In the genomic region with DNA sequence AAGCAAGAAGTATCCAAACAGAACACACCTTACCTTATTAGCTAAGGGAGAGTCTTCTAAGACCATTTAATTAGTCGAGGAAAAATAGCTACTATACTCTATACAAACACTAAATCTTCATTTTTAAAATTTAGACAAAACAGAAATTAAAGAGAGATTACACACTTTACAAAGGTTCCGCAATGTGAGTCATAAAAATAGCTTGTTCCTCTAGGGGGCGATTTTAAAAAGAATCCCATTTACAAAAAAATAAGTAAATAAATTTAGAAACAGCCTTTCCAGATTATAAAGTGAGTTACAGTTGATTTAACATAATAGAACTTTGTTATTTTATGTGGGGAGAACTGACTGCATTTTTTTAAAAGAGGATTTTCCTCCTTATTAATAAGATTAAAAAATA, we compare ENCODE assay signal across 34 cellular contexts.
DNase-seq lines count a peak whose midpoint lies in the region; ATAC-seq, FAIRE-seq and TF ChIP-seq lines count a peak whose summit lies in the region.
"Had no signal": no experiment of that assay in that cellular context is flagged by ENCODE, and none has a peak within 500 bp of the region (broad histone marks: within the 10 kb centered on the region; RNA-seq: fewer than 3 reads in every experiment).

No MANE protein-coding gene starts in this region.

- CTCF ChIA-PET in A549 (lab: Yijun Ruan, JAX) = interaction anchor here (1.2 kb wide), 2 partner anchors 24 to 80 kb away, joined by 3 read pairs; no protein-coding TSS in a partner anchor
- CTCF ChIA-PET in HCT116 (lab: Charles Lee) = interaction anchor here (1.2 kb wide), 1 partner anchor 11 kb away, joined by 3 read pairs; no protein-coding TSS in a partner anchor
- CTCF ChIA-PET in activated CD8-positive, alpha-beta T cell treated with anti-CD3 and anti-CD28 coated beads, Interleukin-2, amount 10 ng/mL, durations not matched to agents 7 days and 5 days (lab: Charles Lee) = no interaction called here

- H3K9ac ChIP-seq in HCT116 (ENCODE audit: low read length) (no peak overlapping the region), adipocyte (ENCODE audit: low read length) (no peak overlapping the region)
- H3K9ac ChIP-seq: SK-N-SH had no signal

- RAD21 ChIA-PET in HCT116 (lab: Charles Lee; ENCODE audit: low non-redundant PET in 1 of 2, low total read pairs in 2 of 2, uncharacterized antibody in 2 of 2, unreplicated experiment in 2 of 2) = no interaction called here

- H3K27me3 ChIP-seq in HCT116 (ENCODE audit: insufficient read depth, low read length) = 0 out of 2 replicates have a peak, but pooled peaks cover 4% of the 10 kb centered on the region
- H3K27me3 ChIP-seq in adipocyte (replicated peaks; ENCODE audit: control insufficient read depth, insufficient read depth, low read length) = peaks cover 32% of the 10 kb centered on the region
- H3K27me3 ChIP-seq: cardiac muscle cell, pancreas, stomach, transverse colon had no signal

- 30% methylated on average over 3 of the region's 3 CpGs for WGBS in A549 (ENCODE audit: missing lambda C conversion rate)

- no peaks in the 10 kb centered on the region for H3K9me3 Mint-ChIP-seq in activated CD8-positive, alpha-beta T cell treated with anti-CD3 and anti-CD28 coated beads, Interleukin-2, amount 10 ng/mL, durations not matched to agents 7 days and 5 days (ENCODE audit: insufficient read depth)
- H3K9me3 Mint-ChIP-seq in effector memory CD8-positive, alpha-beta T cell = peaks cover 2 to 7% of the 10 kb centered on the region in 2 donors
- H3K9me3 Mint-ChIP-seq: GM23338 had no signal

- no peak overlapping the region for H3K4me2 ChIP-seq in A549
- no peak overlapping the region for H3K4me2 ChIP-seq in HCT116 (ENCODE audit: low read length)
- H3K4me2 ChIP-seq: GM23338, SK-N-SH had no signal

- no peaks in the 10 kb centered on the region for H3K4me1 ChIP-seq in A549
- no peaks in the 10 kb centered on the region for H3K4me1 ChIP-seq in HCT116 (ENCODE audit: control insufficient read depth in 1 of 2, insufficient read depth in 2 of 2, low read length in 2 of 2)
- peaks cover 12% of the 10 kb centered on the region for H3K4me1 ChIP-seq in adipocyte (ENCODE audit: control insufficient read depth, insufficient read depth, low read length)
- H3K4me1 ChIP-seq: Caco-2, pancreas, stomach, transverse colon had no signal

- H3K27me3 Mint-ChIP-seq in activated CD8-positive, alpha-beta T cell treated with anti-CD3 and anti-CD28 coated beads, Interleukin-2, amount 10 ng/mL, durations not matched to agents 7 days and 5 days (ENCODE audit: low read depth) = no peaks in the 10 kb centered on the region
- H3K27me3 Mint-ChIP-seq in effector memory CD8-positive, alpha-beta T cell = no peaks in the 10 kb centered on the region
- H3K27me3 Mint-ChIP-seq: activated CD4-positive, alpha-beta memory T cell treated with anti-CD3 and anti-CD28 coated beads, Interleukin-2, amount 10 ng/mL, durations not matched to agents 7 days and 5 days had no signal

- H3K9me2 ChIP-seq in HCT116 (ENCODE audit: insufficient read depth) = no peaks in the 10 kb centered on the region
- H3K9me2 ChIP-seq: SK-N-SH had no signal

- POLR2A ChIA-PET in A549 (lab: Yijun Ruan, JAX) (no interaction called here), HCT116 (lab: Charles Lee) (no interaction called here)
- POLR2A ChIA-PET in activated CD8-positive, alpha-beta T cell treated with anti-CD3 and anti-CD28 coated beads, Interleukin-2, amount 10 ng/mL, durations not matched to agents 7 days and 5 days (lab: Charles Lee) = no interaction called here

- no peak for FAIRE-seq in A549 (lab: Jason Lieb, UNC)
- FAIRE-seq: GM12878, kidney, pancreas, small intestine had no signal

- no peak overlapping the region for H3K4me3 ChIP-seq in A549
- no peak overlapping the region for H3K4me3 ChIP-seq in HCT116 (replicated peaks in 1 of 2; ENCODE audit: low read depth in 1 of 2, low read length in 2 of 2)
- H3K4me3 ChIP-seq in adipocyte (ENCODE audit: low read length) = no peak overlapping the region
- H3K4me3 ChIP-seq in foreskin fibroblast (ENCODE audit: low read depth in 1 of 2, low read length in 2 of 2) = no peak overlapping the region
- H3K4me3 ChIP-seq: cardiac muscle cell, GM12878, GM23338, pancreas, stomach, transverse colon had no signal

- no peak overlapping the region for H3K4me3 Mint-ChIP-seq in activated CD8-positive, alpha-beta T cell treated with anti-CD3 and anti-CD28 coated beads, Interleukin-2, amount 10 ng/mL, durations not matched to agents 7 days and 5 days
- no peak overlapping the region for H3K4me3 Mint-ChIP-seq in effector memory CD8-positive, alpha-beta T cell
- H3K4me3 Mint-ChIP-seq: activated CD4-positive, alpha-beta memory T cell treated with anti-CD3 and anti-CD28 coated beads, Interleukin-2, amount 10 ng/mL, durations not matched to agents 7 days and 5 days; GM23338; natural killer cell; T-helper 1 cell treated with Interleukin-12 subunit alpha and Interleukin-12 subunit beta and Interleukin-4 antibody, amounts not matched to agents 30 μg/mL and 1 μg/mL, for 36 hours had no signal

- TF ChIP-seq POLR2A in A549 (IDR thresholded peaks at IDR 0.05; ENCODE audit: low read length) (no peak), HCT116 (IDR thresholded peaks at IDR 0.05; ENCODE audit: borderline replicate concordance, extremely low read depth, insufficient read depth, insufficient read length) (no peak)

- no peaks in the 10 kb centered on the region for H3K9me3 ChIP-seq in A549
- no peaks in the 10 kb centered on the region for H3K9me3 ChIP-seq in HCT116 (ENCODE audit: control insufficient read depth in 1 of 2, insufficient read depth in 1 of 2, low read depth in 1 of 2, low read length in 2 of 2)
- H3K9me3 ChIP-seq in adipocyte (ENCODE audit: control insufficient read depth, low read length) = no peaks in the 10 kb centered on the region
- H3K9me3 ChIP-seq: Caco-2, pancreas, SK-N-SH, stomach, transverse colon had no signal

- TF ChIP-seq EP300 in A549 (IDR thresholded peaks at IDR 0.05) = no peak

- TF ChIP-seq CTCF in A549 (IDR thresholded peaks at IDR 0.05) (no peak), HCT116 (IDR thresholded peaks at IDR 0.05 in 2 of 3, conservative IDR thresholded peaks at IDR 0.05 in 1 of 3; ENCODE audit: borderline replicate concordance in 1 of 3, insufficient read depth in 1 of 3, low read depth in 2 of 3, low read length in 2 of 3) (peak in 2 of 3 experiments; percentile 23 to 40; a peak in 3 of 6 replicates), foreskin fibroblast (IDR thresholded peaks at IDR 0.05; ENCODE audit: low read depth, low read length) (peak; percentile 16)

- no peaks in the 10 kb centered on the region for H3K36me3 Mint-ChIP-seq in activated CD8-positive, alpha-beta T cell treated with anti-CD3 and anti-CD28 coated beads, Interleukin-2, amount 10 ng/mL, durations not matched to agents 7 days and 5 days (ENCODE audit: low read depth)
- no peaks in the 10 kb centered on the region for H3K36me3 Mint-ChIP-seq in effector memory CD8-positive, alpha-beta T cell (ENCODE audit: insufficient read depth)
- H3K36me3 Mint-ChIP-seq: activated naive CD4-positive, alpha-beta T cell treated with anti-CD3 and anti-CD28 coated beads, Interleukin-2, amount 50 U/mL, for 72 hours; natural killer cell had no signal

- H3K27ac ChIP-seq in A549 = no peak overlapping the region
- H3K27ac ChIP-seq in HCT116 (ENCODE audit: low read depth, low read length) = no peak overlapping the region
- H3K27ac ChIP-seq: cardiac muscle cell, pancreas, stomach, transverse colon had no signal

- DNase-seq in A549 (ENCODE audit: low read depth in 1 of 2, low spot score in 1 of 2) = no peak
- no peak for DNase-seq in HCT116 (ENCODE audit: low read depth, low spot score)
- peak; percentile 36 for DNase-seq in adipocyte (ENCODE audit: low read depth)
- no peak for DNase-seq in foreskin fibroblast
- no peak for DNase-seq in activated CD8-positive, alpha-beta T cell treated with anti-CD3 and anti-CD28 coated beads, Interleukin-2, amount 10 ng/mL, durations not matched to agents 7 days and 5 days
- DNase-seq in effector memory CD8-positive, alpha-beta T cell = no peak
- DNase-seq: activated CD4-positive, alpha-beta memory T cell treated with anti-CD3 and anti-CD28 coated beads, Interleukin-2, amount 10 ng/mL, durations not matched to agents 7 days and 5 days; aorta; C1 segment of cervical spinal cord; Caco-2; cortex of kidney; DND-41; head of caudate nucleus; kidney; midbrain; MM.1S; natural killer cell; NCI-H2029; NCI-H2227 treated with DMSO at 0.1 percent for 48 hours; NCI-H526 treated with DMSO at 0.1 percent for 48 hours; pancreas; SK-N-SH; small intestine; stimulated activated CD4-positive, alpha-beta T cell treated with anti-CD3 and anti-CD28 coated beads, Interleukin-1b, Interleukin-23, amount 100 ng/mL, for 48 hours; stomach; transverse colon had no signal

- H3K27ac Mint-ChIP-seq in activated CD8-positive, alpha-beta T cell treated with anti-CD3 and anti-CD28 coated beads, Interleukin-2, amount 10 ng/mL, durations not matched to agents 7 days and 5 days = no peak overlapping the region
- no peak overlapping the region for H3K27ac Mint-ChIP-seq in effector memory CD8-positive, alpha-beta T cell
- H3K27ac Mint-ChIP-seq: activated CD4-positive, alpha-beta memory T cell treated with anti-CD3 and anti-CD28 coated beads, Interleukin-2, amount 10 ng/mL, durations not matched to agents 7 days and 5 days; activated naive CD4-positive, alpha-beta T cell treated with anti-CD3 and anti-CD28 coated beads, Interleukin-2, amount 50 U/mL, for 72 hours; GM23338; natural killer cell; T-helper 1 cell treated with Interleukin-12 subunit alpha and Interleukin-12 subunit beta and Interleukin-4 antibody, amounts not matched to agents 30 μg/mL and 1 μg/mL, for 36 hours had no signal

- no peaks in the 10 kb centered on the region for H4K20me1 ChIP-seq in HCT116 (ENCODE audit: insufficient read depth)

- ATAC-seq in A549 (no peak), HCT116 (no peak), HG03095 (IDR thresholded peaks at IDR 0.05; ENCODE audit: unreplicated experiment) (no peak), HG03342 (IDR thresholded peaks at IDR 0.05; ENCODE audit: unreplicated experiment) (no peak)
- ATAC-seq in activated CD8-positive, alpha-beta T cell treated with anti-CD3 and anti-CD28 coated beads, Interleukin-2, amount 10 ng/mL, durations not matched to agents 7 days and 5 days = no peak
- no peak for ATAC-seq in effector memory CD8-positive, alpha-beta T cell (replicated peaks)
- ATAC-seq: activated CD4-positive, CD25-positive, alpha-beta regulatory T cell treated with anti-CD3 and anti-CD28 coated beads, Interleukin-2, amount 50 U/mL, for 24 hours; activated naive CD4-positive, alpha-beta T cell treated with anti-CD3 and anti-CD28 coated beads, Interleukin-2, amount 50 U/mL, for 72 hours; GM12878; GM23338; natural killer cell; pancreas had no signal

- TF ChIP-seq RAD21 in A549 (conservative IDR thresholded peaks at IDR 0.05 in 1 of 2, IDR thresholded peaks at IDR 0.05 in 1 of 2) (no peak), HCT116 (IDR thresholded peaks at IDR 0.05; ENCODE audit: low read depth) (no peak)

- H3K36me3 ChIP-seq in HCT116 (ENCODE audit: control insufficient read depth in 1 of 2, insufficient read depth in 2 of 2, low read length in 2 of 2) (no peaks in the 10 kb centered on the region), adipocyte (ENCODE audit: control insufficient read depth, insufficient read depth, low read length, severe bottlenecking) (no peaks in the 10 kb centered on the region)
- H3K36me3 ChIP-seq: cardiac muscle cell, pancreas, stomach, transverse colon had no signal

- BruUV-seq in HCT116 (replicated peaks; lab: Mats Ljungman, UMichigan) = no TSS peak

- H2AFZ ChIP-seq in HCT116 (ENCODE audit: low read depth, low read length, poor library complexity, severe bottlenecking) = no peak overlapping the region
- H2AFZ ChIP-seq: GM23338 had no signal

- no peaks in the 10 kb centered on the region for H3K79me2 ChIP-seq in HCT116 (ENCODE audit: insufficient read depth, low read length)

- no peaks in the 10 kb centered on the region for H3K4me1 Mint-ChIP-seq in activated CD8-positive, alpha-beta T cell treated with anti-CD3 and anti-CD28 coated beads, Interleukin-2, amount 10 ng/mL, durations not matched to agents 7 days and 5 days (ENCODE audit: low read depth)
- H3K4me1 Mint-ChIP-seq in effector memory CD8-positive, alpha-beta T cell (ENCODE audit: low read depth in 2 of 2) = no peaks in the 10 kb centered on the region
- H3K4me1 Mint-ChIP-seq: activated CD4-positive, alpha-beta memory T cell treated with anti-CD3 and anti-CD28 coated beads, Interleukin-2, amount 10 ng/mL, durations not matched to agents 7 days and 5 days; natural killer cell had no signal

- intact Hi-C loops in HCT116 (cut with micrococcal nuclease) = no loop called here
